21 cellular contexts compared by ENCODE assay signal in the genomic region with DNA sequence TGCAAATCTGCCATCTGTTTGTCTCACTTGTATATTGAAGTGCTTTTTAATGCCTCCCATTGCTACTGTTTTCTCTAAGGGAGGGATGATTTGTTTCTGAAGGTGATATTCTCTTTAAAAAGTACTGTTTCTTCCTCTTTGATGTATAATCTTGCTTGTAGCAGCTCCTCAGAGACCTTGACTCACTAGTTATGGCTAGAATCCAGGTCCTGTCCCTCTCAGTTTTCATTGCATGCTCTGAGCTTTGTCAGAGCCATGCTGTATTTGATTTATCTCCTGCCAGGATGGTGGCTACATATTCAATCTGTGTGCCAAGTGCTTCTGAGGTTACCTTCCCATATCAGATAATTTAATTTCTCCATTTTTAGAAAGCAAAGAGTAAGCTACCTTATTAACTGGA. TPM values are rescaled to one million over a fixed set of nuclear protein-coding genes. Genes with fewer than 3 reads are reported as not detected.
"Had no signal": no experiment of that assay in that cellular context is flagged by ENCODE, and none has a peak within 500 bp of the region (broad histone marks: within the 10 kb centered on the region; RNA-seq: fewer than 3 reads in every experiment).

No MANE protein-coding gene starts in this region.

- H3K9me3 ChIP-seq: gastroesophageal sphincter, left ventricle myocardium inferior, spleen, upper lobe of left lung had no signal

- H3K4me3 ChIP-seq: gastroesophageal sphincter, left ventricle myocardium inferior, neural progenitor cell, spleen, upper lobe of left lung had no signal

- H3K9ac ChIP-seq: neural progenitor cell had no signal

- H3K36me3 ChIP-seq: gastroesophageal sphincter, left ventricle myocardium inferior, neural progenitor cell, spleen, upper lobe of left lung had no signal

- H3K4me2 ChIP-seq: neural progenitor cell had no signal

- H3K27ac ChIP-seq: gastroesophageal sphincter, left ventricle myocardium inferior, neural progenitor cell, spleen, upper lobe of left lung had no signal

- H2AFZ ChIP-seq: neural progenitor cell had no signal

- H3K4me1 ChIP-seq: gastroesophageal sphincter, left ventricle myocardium inferior, neural progenitor cell, spleen, upper lobe of left lung had no signal

- DNase-seq: activated B cell treated with CpG ODN at 0.5 μM for 24 hours; activated CD4-positive, alpha-beta memory T cell treated with anti-CD3 and anti-CD28 coated beads for 36 hours; activated CD4-positive, alpha-beta T cell treated with anti-CD3 and anti-CD28 coated beads for 36 hours; activated effector memory CD4-positive, alpha-beta T cell treated with Interleukin-2 at 50 U/mL for 16 hours; activated naive CD4-positive, alpha-beta T cell treated with anti-CD3 and anti-CD28 coated beads, Interleukin-2, amount 50 U/mL, for 16 hours; activated naive CD8-positive, alpha-beta T cell treated with anti-CD3 and anti-CD28 coated beads, Interleukin-2, amount 50 U/mL, for 24 hours; activated T-cell treated with anti-CD3 and anti-CD28 coated beads, Interleukin-2, amount 50 U/mL, for 72 hours; central memory CD4-positive, alpha-beta T cell; dermis blood vessel endothelial cell; effector memory CD4-positive, alpha-beta T cell; head of caudate nucleus; hypothalamus; left ventricle myocardium inferior; mammary epithelial cell; naive thymus-derived CD8-positive, alpha-beta T cell; spleen; stimulated activated CD4-positive, alpha-beta T cell treated with anti-CD3 and anti-CD28 coated beads, Interleukin-4, amount 100 ng/mL, for 1 hour; stimulated activated naive CD4-positive, alpha-beta T cell; upper lobe of left lung had no signal

- H3K27me3 ChIP-seq: gastroesophageal sphincter, neural progenitor cell, spleen, upper lobe of left lung had no signal

RNA-seq across cellular contexts. Expression of a gene that starts 56.0 kb away (rescaled TPM):
- total RNA-seq: activated B cell treated with CpG ODN at 0.5 μM for 24 hours had no signal
